22 cellular contexts compared by ENCODE assay signal in the genomic region with DNA sequence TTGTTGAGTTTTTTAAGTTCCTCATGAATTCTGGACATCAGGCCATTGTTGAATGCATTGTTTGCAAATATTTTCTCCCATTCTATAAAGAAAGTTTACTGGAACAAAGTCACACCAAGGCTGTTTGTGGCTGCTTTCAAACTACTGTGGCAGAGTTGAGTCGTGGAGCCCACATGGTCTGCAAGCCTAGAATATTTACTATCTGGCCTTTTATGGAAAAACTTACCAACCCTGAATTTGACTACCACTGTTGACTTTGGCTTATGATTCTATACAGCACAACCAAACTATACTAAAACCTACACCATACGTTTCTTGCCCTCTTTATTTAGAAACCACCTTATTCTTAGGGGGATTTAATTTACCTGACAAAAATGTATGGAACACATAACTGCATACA.
"Had no signal": no experiment of that assay in that cellular context is flagged by ENCODE, and none has a peak within 500 bp of the region (broad histone marks: within the 10 kb centered on the region; RNA-seq: fewer than 3 reads in every experiment).

No MANE protein-coding gene starts in this region.

- H3K4me1 Mint-ChIP-seq: activated naive CD4-positive, alpha-beta T cell treated with anti-CD3 and anti-CD28 coated beads, Interleukin-2, amount 10 ng/mL, durations not matched to agents 7 days and 5 days; central memory CD8-positive, alpha-beta T cell; memory B cell; stimulated activated naive B cell treated with anti-CD40 and anti-IgM and Interleukin-4, amounts not matched to agents 10 μg/mL and 1 μg/mL and 100 μg/mL, for 72 hours had no signal

- H3K27me3 Mint-ChIP-seq: activated naive CD4-positive, alpha-beta T cell treated with anti-CD3 and anti-CD28 coated beads, Interleukin-2, amount 10 ng/mL, durations not matched to agents 7 days and 5 days had no signal

- H3K27ac Mint-ChIP-seq: activated naive CD4-positive, alpha-beta T cell treated with anti-CD3 and anti-CD28 coated beads, Interleukin-2, amount 10 ng/mL, durations not matched to agents 7 days and 5 days; effector memory CD8-positive, alpha-beta T cell; memory B cell; nephron progenitor cell; stimulated activated naive B cell treated with anti-CD40 and anti-IgM and Interleukin-4, amounts not matched to agents 10 μg/mL and 1 μg/mL and 100 μg/mL, for 72 hours; WTC11 had no signal

- H3K36me3 Mint-ChIP-seq: activated naive CD4-positive, alpha-beta T cell treated with anti-CD3 and anti-CD28 coated beads, Interleukin-2, amount 10 ng/mL, durations not matched to agents 7 days and 5 days; memory B cell; stimulated activated naive B cell treated with anti-CD40 and anti-IgM and Interleukin-4, amounts not matched to agents 10 μg/mL and 1 μg/mL and 100 μg/mL, for 72 hours; WTC11 had no signal

- H3K27ac ChIP-seq: brain microvascular endothelial cell, heart right ventricle, right lobe of liver, vagina had no signal

- H3K4me3 Mint-ChIP-seq: activated naive CD4-positive, alpha-beta T cell treated with anti-CD3 and anti-CD28 coated beads, Interleukin-2, amount 10 ng/mL, durations not matched to agents 7 days and 5 days; central memory CD8-positive, alpha-beta T cell; effector memory CD8-positive, alpha-beta T cell; memory B cell; nephron progenitor cell; stimulated activated naive B cell treated with anti-CD40 and anti-IgM and Interleukin-4, amounts not matched to agents 10 μg/mL and 1 μg/mL and 100 μg/mL, for 72 hours; WTC11 had no signal

- ATAC-seq: effector memory CD8-positive, alpha-beta T cell; esophagus mucosa; heart right ventricle; left cardiac atrium; right lobe of liver; stimulated activated naive B cell treated with anti-CD40 and anti-IgM and Interleukin-4, amounts not matched to agents 10 μg/mL and 1 μg/mL and 100 μg/mL, for 72 hours; WTC11 had no signal

- H3K4me3 ChIP-seq: dorsolateral prefrontal cortex, heart right ventricle, right lobe of liver, vagina had no signal

- H3K27me3 ChIP-seq: brain microvascular endothelial cell, dorsolateral prefrontal cortex, right lobe of liver, vagina had no signal

- H3K9me3 ChIP-seq: heart right ventricle, right lobe of liver, vagina had no signal

- H3K4me1 ChIP-seq: heart right ventricle, right lobe of liver had no signal

- H3K9me3 Mint-ChIP-seq: activated naive CD4-positive, alpha-beta T cell treated with anti-CD3 and anti-CD28 coated beads, Interleukin-2, amount 10 ng/mL, durations not matched to agents 7 days and 5 days; central memory CD8-positive, alpha-beta T cell; effector memory CD8-positive, alpha-beta T cell; memory B cell; nephron progenitor cell; stimulated activated naive B cell treated with anti-CD40 and anti-IgM and Interleukin-4, amounts not matched to agents 10 μg/mL and 1 μg/mL and 100 μg/mL, for 72 hours; WTC11 had no signal

- H3K36me3 ChIP-seq: brain microvascular endothelial cell, heart right ventricle, right lobe of liver, vagina had no signal

- DNase-seq: activated CD4-positive, alpha-beta T cell treated with anti-CD3 and anti-CD28 coated beads for 4 hours; activated CD4-positive, alpha-beta T cell treated with anti-CD3 and anti-CD28 coated beads, Interleukin-2, amount 50 U/mL, for 48 hours; activated effector memory CD4-positive, alpha-beta T cell treated with Interleukin-2 at 50 U/mL for 16 hours; activated naive CD4-positive, alpha-beta T cell treated with anti-CD3 and anti-CD28 coated beads, Interleukin-2, amount 10 ng/mL, durations not matched to agents 7 days and 5 days; activated T-cell treated with anti-CD3 and anti-CD28 coated beads, Interleukin-2, amount 50 U/mL, for 48 hours; brain microvascular endothelial cell; dorsolateral prefrontal cortex; effector memory CD8-positive, alpha-beta T cell; heart right ventricle; islet precursor cell; left cardiac atrium; nephron progenitor cell; right lobe of liver; small intestine; stimulated activated CD4-positive, alpha-beta T cell treated with anti-CD3 and anti-CD28 coated beads, Interleukin-2, amount 100 ng/mL, for 24 hours; stimulated activated naive B cell treated with anti-CD40 and anti-IgM and Interleukin-4, amounts not matched to agents 10 μg/mL and 1 μg/mL and 100 μg/mL, for 72 hours; T-helper 9 cell had no signal
